22 cellular contexts compared by ENCODE assay signal in the genomic region with DNA sequence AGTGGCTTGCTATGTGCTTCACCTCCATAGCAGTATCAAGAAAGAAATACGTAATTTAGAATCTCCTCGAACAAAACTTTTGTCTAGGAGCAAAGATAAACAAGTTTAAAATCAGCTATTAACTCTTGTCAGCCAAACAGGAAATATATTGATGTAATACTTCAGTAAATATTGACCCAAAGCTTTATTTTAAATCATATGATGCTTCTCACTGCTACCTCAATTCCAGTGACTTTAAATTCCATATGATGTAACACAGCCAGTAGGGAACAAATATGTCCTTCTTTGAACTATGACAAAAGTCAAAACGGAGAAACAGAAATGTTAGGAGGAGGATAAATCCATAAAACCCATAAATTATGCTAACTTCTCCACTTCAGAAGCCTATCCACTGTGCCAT. TPM values are rescaled to one million over a fixed set of nuclear protein-coding genes. Genes with fewer than 3 reads are reported as not detected.
DNase-seq lines count a peak whose midpoint lies in the region; ATAC-seq, FAIRE-seq and TF ChIP-seq lines count a peak whose summit lies in the region.
"Had no signal": no experiment of that assay in that cellular context is flagged by ENCODE, and none has a peak within 500 bp of the region (broad histone marks: within the 10 kb centered on the region; RNA-seq: fewer than 3 reads in every experiment).

No MANE protein-coding gene starts in this region.

- intact Hi-C loops in GM12878 (cut with micrococcal nuclease; ENCODE audit: unreplicated experiment), result no loop called here

- RAD21 ChIA-PET in GM12878 (lab: Charles Lee; ENCODE audit: unreplicated experiment), result interaction anchor here (0.8 to 0.9 kb wide), 2 partner anchors 11 to 173 kb away, joined by 3 to 4 read pairs; no protein-coding TSS in a partner anchor

- no peak for FAIRE-seq in GM12878 (lab: Jason Lieb, UNC)
- FAIRE-seq: H54, HTR-8/SVneo had no signal

- H3K4me1 ChIP-seq in GM12878 (ENCODE audit: control insufficient read depth, insufficient read depth, low read length), result peaks cover 10% of the 10 kb centered on the region; the same call in 1 of the 2 replicates
- H3K4me1 ChIP-seq: BE2C had no signal

- no TSS peak for BruUV-seq in GM12878 (replicated peaks; lab: Mats Ljungman, UMichigan)

- TF ChIP-seq EP300 in GM12878 (IDR thresholded peaks at IDR 0.05; ENCODE audit: borderline replicate concordance in 1 of 2, control insufficient read depth in 1 of 2, low read depth in 2 of 2, low read length in 2 of 2), result no peak

- H4K20me1 ChIP-seq in GM12878 (ENCODE audit: control insufficient read depth, insufficient read depth), result no peaks in the 10 kb centered on the region

- no peak for TF ChIP-seq CTCF in LNCaP clone FGC (IDR thresholded peaks at IDR 0.05; ENCODE audit: control insufficient read depth, extremely low read depth, insufficient read depth)
- TF ChIP-seq CTCF in GM12878 (IDR thresholded peaks at IDR 0.05 in 2 of 3, conservative IDR thresholded peaks at IDR 0.05 in 1 of 3; ENCODE audit: control insufficient read depth in 2 of 3, extremely low read depth in 1 of 3, insufficient read depth in 1 of 3, low read depth in 3 of 3, low read length in 3 of 3), result no peak
- no peak for TF ChIP-seq CTCF in mesothelial cell of epicardium (IDR thresholded peaks at IDR 0.05; ENCODE audit: unreplicated experiment)

- no peak overlapping the region; the same call in 1 of the 2 replicates for H3K4me2 ChIP-seq in GM12878 (ENCODE audit: control insufficient read depth, insufficient read depth)

- peaks cover 33% of the 10 kb centered on the region for H3K36me3 Mint-ChIP-seq in mesothelial cell of epicardium

- no peaks in the 10 kb centered on the region for H3K27me3 ChIP-seq in GM12878 (replicated peaks in 1 of 2; ENCODE audit: control insufficient read depth in 2 of 2, insufficient read depth in 2 of 2, low read length in 1 of 2)
- H3K27me3 ChIP-seq: BE2C had no signal

- ATAC-seq in GM12878 (no peak), HG03159 (IDR thresholded peaks at IDR 0.05; ENCODE audit: unreplicated experiment) (no peak)

- in situ Hi-C loops in GM12878 (cut with MboI), result no loop called here

- no peak overlapping the region for H3K4me3 Mint-ChIP-seq in mesothelial cell of epicardium
- H3K4me3 Mint-ChIP-seq: CD14-positive monocyte had no signal

- POLR2A ChIA-PET in GM12878 (lab: Charles Lee), result interaction anchor here (1.0 to 1.4 kb wide), 2 partner anchors 53 to 56 kb away, joined by 3 read pairs; a partner anchor contains a TSS

- DNase-seq in DMS53 (lab: John Stamatoyannopoulos, UW), result peak; percentile 65
- no peak for DNase-seq in LNCaP clone FGC (ENCODE audit: low read depth)
- no peak for DNase-seq in GM12878 (ENCODE audit: low read depth, low spot score)
- no peak for DNase-seq in NCI-H1105 (lab: John Stamatoyannopoulos, UW)
- DNase-seq in dermis blood vessel endothelial cell, result no peak
- DNase-seq in mesothelial cell of epicardium (ENCODE audit: low spot score in 2 of 2, unreplicated experiment in 2 of 2), result no peak
- DNase-seq: ACHN, BE2C, Calu3, KBM-7, NCI-H1092 treated with DMSO at 0.1 percent for 48 hours, NCI-H1436 treated with DMSO at 0.1 percent for 48 hours, NCI-H1930, NCI-H2107, NCI-H446, SHP77 treated with DMSO at 0.1 percent for 48 hours, T-helper 1 cell had no signal

- peak overlapping the region; percentile 14; the same call in 1 of the 2 replicates for H3K4me3 ChIP-seq in LNCaP clone FGC (ENCODE audit: low read depth, low read length)
- H3K4me3 ChIP-seq in GM12878, result peak overlapping the region; percentile 37; the same call in 1 of the 2 replicates

- H3K79me2 ChIP-seq in GM12878 (ENCODE audit: control insufficient read depth, insufficient read depth, low read length), result peaks cover 25% of the 10 kb centered on the region

- TF ChIP-seq RAD21 in GM12878 (IDR thresholded peaks at IDR 0.05; ENCODE audit: insufficient read depth, low read depth, low read length), result no peak

- no peak overlapping the region for H3K9ac ChIP-seq in GM12878 (ENCODE audit: control insufficient read depth, insufficient read depth, low read length)

- peaks cover 12% of the 10 kb centered on the region for H3K4me1 Mint-ChIP-seq in mesothelial cell of epicardium

- TF ChIP-seq POLR2A in GM12878 (IDR thresholded peaks at IDR 0.05; ENCODE audit: low read depth, low read length), result no peak

- WGBS in GM12878 (ENCODE audit: insufficient coverage, insufficient replicate concordance, low lambda C conversion rate, missing lambda C conversion rate), result 97% methylated on average over 3 of the region's 3 CpGs

- no peak overlapping the region for H3K27ac ChIP-seq in GM12878 (ENCODE audit: control insufficient read depth, insufficient read depth)
- H3K27ac ChIP-seq: RWPE1 had no signal

- H3K27ac Mint-ChIP-seq in mesothelial cell of epicardium, result no peak overlapping the region
- H3K27ac Mint-ChIP-seq: CD14-positive monocyte had no signal

- SMC1A ChIA-PET in GM12878 (lab: Charles Lee; ENCODE audit: uncharacterized antibody, unreplicated experiment), result interaction anchor here (0.9 to 1.9 kb wide), 4 partner anchors 13 to 175 kb away, joined by 3 to 6 read pairs (median 4); a partner anchor contains a TSS

- H2AFZ ChIP-seq in GM12878 (ENCODE audit: control insufficient read depth, low read depth, low read length), result no peak overlapping the region

- peaks cover 0 to 4% of the 10 kb centered on the region in 2 experiments; a peak in 1 of 4 replicates for H3K36me3 ChIP-seq in GM12878 (ENCODE audit: control insufficient read depth in 2 of 2, insufficient read depth in 2 of 2, low read length in 1 of 2)
- H3K36me3 ChIP-seq: BE2C had no signal

- no peaks in the 10 kb centered on the region for H3K9me3 Mint-ChIP-seq in mesothelial cell of epicardium
- H3K9me3 Mint-ChIP-seq: CD14-positive monocyte had no signal

- no peaks in the 10 kb centered on the region for H3K9me3 ChIP-seq in GM12878 (replicated peaks; ENCODE audit: control insufficient read depth, insufficient read depth, low read length)
- H3K9me3 ChIP-seq: BE2C had no signal

- H3K27me3 Mint-ChIP-seq in mesothelial cell of epicardium (ENCODE audit: low read depth), result no peaks in the 10 kb centered on the region

- CTCF ChIA-PET in GM12878 (lab: Yijun Ruan, JAX), result no interaction called here

TF ChIP-seq in GM12878, 131 proteins besides CTCF, POLR2A, EP300 and RAD21:
- TF ChIP-seq RBBP5 (conservative IDR thresholded peaks at IDR 0.05) (no peak), NR2C2 (IDR thresholded peaks at IDR 0.05; ENCODE audit: borderline replicate concordance, control insufficient read depth, insufficient read length, low read depth) (no peak), CREB1 (IDR thresholded peaks at IDR 0.05; ENCODE audit: low read depth) (no peak), ZNF622 (IDR thresholded peaks at IDR 0.05) (no peak), MTA2 (IDR thresholded peaks at IDR 0.05; ENCODE audit: low read depth) (no peak)
- TF ChIP-seq, protein P1, sequence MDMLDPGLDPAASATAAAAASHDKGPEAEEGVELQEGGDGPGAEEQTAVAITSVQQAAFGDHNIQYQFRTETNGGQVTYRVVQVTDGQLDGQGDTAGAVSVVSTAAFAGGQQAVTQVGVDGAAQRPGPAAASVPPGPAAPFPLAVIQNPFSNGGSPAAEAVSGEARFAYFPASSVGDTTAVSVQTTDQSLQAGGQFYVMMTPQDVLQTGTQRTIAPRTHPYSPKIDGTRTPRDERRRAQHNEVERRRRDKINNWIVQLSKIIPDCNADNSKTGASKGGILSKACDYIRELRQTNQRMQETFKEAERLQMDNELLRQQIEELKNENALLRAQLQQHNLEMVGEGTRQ (IDR thresholded peaks at IDR 0.05; ENCODE audit: borderline replicate concordance, low read depth, low read length), result no peak

RNA-seq across cellular contexts. Expression of a gene that starts 7.2 kb away (rescaled TPM):
- total RNA-seq in GM12878 (2013; cell fraction: nucleolus; rRNA removed), result 56.9 and 57.0 TPM in 2 replicates
- total RNA-seq in GM12878 (2014; rRNA removed), result 8.0 and 11.7 TPM in 2 replicates
- 9.2 and 10.3 TPM in 2 replicates for total RNA-seq in GM12878 (2014; rRNA removed; fragmentation: Illumina TruSeq; extraction: Trizol)
- total RNA-seq in GM12878 (2021), result 10.6 and 11.0 TPM in 2 replicates
- polyA plus RNA-seq in GM12878 (2011; ENCODE audit: low read depth), result 8.8 TPM
- polyA plus RNA-seq in GM12878 (2011; rRNA removed), result 8.0 and 12.4 TPM in 2 replicates
- polyA plus RNA-seq in GM12878 (2011; cell fraction: cytosol; rRNA removed), result 2.6 and 3.6 TPM in 2 replicates
- polyA plus RNA-seq in GM12878 (2011; cell fraction: nucleus; rRNA removed), result 9.2 and 9.3 TPM in 2 replicates
- 11.7 and 14.8 TPM in 2 replicates for polyA plus RNA-seq in GM12878 (2012)
- 10.3 and 14.0 TPM in 2 replicates for polyA plus RNA-seq in GM12878 (2014; fragmentation: Illumina TruSeq; extraction: Trizol)
- polyA plus RNA-seq in GM12878 (2014; fragmentation: Nextera tagmentation; extraction: Ambion mirVana), result 1 to 10 TPM; 2.4 to 2.5 TPM
- polyA plus RNA-seq in GM12878 (2014; rRNA removed), result 6.9 and 8.9 TPM in 2 replicates
- 1 to 10 TPM; 5.2 to 5.3 TPM for polyA plus RNA-seq in GM12878 (2016; fragmentation: Nextera tagmentation; extraction: Ambion mirVana)
- polyA minus RNA-seq in GM12878 (2011; rRNA and poly(A)+ RNA removed), result 7.1 and 8.0 TPM in 2 replicates
- polyA minus RNA-seq in GM12878 (2011; cell fraction: cytosol; rRNA and poly(A)+ RNA removed), result 3.1 and 3.9 TPM in 2 replicates
- 16.2 and 22.9 TPM in 2 replicates for polyA minus RNA-seq in GM12878 (2011; cell fraction: nucleus; rRNA and poly(A)+ RNA removed)
- total RNA-seq in dermis blood vessel endothelial cell, result 25.4 and 31.8 TPM in 2 replicates
- total RNA-seq in mesothelial cell of epicardium, result 39.2 to 41.2 TPM (median 39.4 TPM) in 3 replicates

RNA-seq across cellular contexts. Expression of a gene that starts 53.3 kb away (rescaled TPM):
- total RNA-seq in GM12878 (2013; cell fraction: nucleolus; rRNA removed), result 20.3 and 20.8 TPM in 2 replicates
- 22.5 and 31.3 TPM in 2 replicates for total RNA-seq in GM12878 (2014; rRNA removed)
- total RNA-seq in GM12878 (2014; rRNA removed; fragmentation: Illumina TruSeq; extraction: Trizol), result 36.7 and 39.9 TPM in 2 replicates
- 31.2 and 32.5 TPM in 2 replicates for total RNA-seq in GM12878 (2021)
- 21.8 TPM for polyA plus RNA-seq in GM12878 (2011; ENCODE audit: low read depth)
- polyA plus RNA-seq in GM12878 (2011; rRNA removed), result 41.2 and 52.0 TPM in 2 replicates
- polyA plus RNA-seq in GM12878 (2011; cell fraction: cytosol; rRNA removed), result 17.3 and 17.7 TPM in 2 replicates
- polyA plus RNA-seq in GM12878 (2011; cell fraction: nucleus; rRNA removed), result 11.1 and 11.4 TPM in 2 replicates
- polyA plus RNA-seq in GM12878 (2012), result 29.2 and 31.9 TPM in 2 replicates
- 56.8 and 62.2 TPM in 2 replicates for polyA plus RNA-seq in GM12878 (2014; fragmentation: Illumina TruSeq; extraction: Trizol)
- 10 to 100 TPM; 24.1 to 27.6 TPM for polyA plus RNA-seq in GM12878 (2014; fragmentation: Nextera tagmentation; extraction: Ambion mirVana)
- polyA plus RNA-seq in GM12878 (2014; rRNA removed), result 22.9 and 26.0 TPM in 2 replicates
- polyA plus RNA-seq in GM12878 (2016; fragmentation: Nextera tagmentation; extraction: Ambion mirVana), result 10 to 100 TPM; 32.5 to 35.8 TPM
- polyA minus RNA-seq in GM12878 (2011; rRNA and poly(A)+ RNA removed), result 19.2 and 22.6 TPM in 2 replicates
- polyA minus RNA-seq in GM12878 (2011; cell fraction: cytosol; rRNA and poly(A)+ RNA removed), result 4.5 and 6.5 TPM in 2 replicates
- polyA minus RNA-seq in GM12878 (2011; cell fraction: nucleus; rRNA and poly(A)+ RNA removed), result 8.3 and 12.3 TPM in 2 replicates
- 125 and 183 TPM in 2 replicates for total RNA-seq in dermis blood vessel endothelial cell
- total RNA-seq in mesothelial cell of epicardium, result 73.5 to 75.8 TPM (median 73.8 TPM) in 3 replicates
